2 cellular contexts compared by ENCODE assay signal in the genomic region with DNA sequence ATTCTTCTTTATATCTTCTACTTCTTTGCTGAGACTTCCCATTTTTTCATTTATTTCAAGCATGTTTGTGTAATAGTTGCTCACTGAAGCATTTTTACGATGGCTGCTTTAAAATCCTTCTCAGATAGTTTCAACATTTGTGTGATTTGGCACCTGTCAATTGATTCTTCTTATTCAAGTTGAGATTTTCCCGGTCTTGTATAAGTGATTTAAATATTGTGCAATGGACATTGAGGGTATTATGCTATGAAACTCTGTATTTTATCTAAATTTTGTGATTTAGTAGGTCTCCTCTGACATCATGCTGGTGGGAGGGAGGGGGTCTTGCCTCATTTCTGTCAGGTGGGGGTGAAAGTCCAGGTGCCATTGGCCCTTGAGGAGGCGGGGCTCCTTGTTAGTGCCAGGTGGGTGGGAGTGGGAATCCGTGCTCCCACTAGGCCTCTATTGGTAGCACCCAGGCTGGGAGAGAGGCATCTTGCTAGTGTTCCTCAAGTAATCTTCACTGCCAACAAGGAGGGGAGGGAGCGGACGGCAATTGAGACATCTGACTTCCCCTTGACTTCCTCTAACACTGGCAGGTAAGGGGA.
TF ChIP-seq lines count a peak whose summit lies in the region.

No MANE protein-coding gene starts in this region.

TF ChIP-seq in IMR-90, 13 proteins besides CTCF, POLR2A, EP300 and RAD21:
- no peak for TF ChIP-seq NFE2L2 (IDR thresholded peaks at IDR 0.05; ENCODE audit: low read depth, low read length)
- peak; percentile 64 for TF ChIP-seq CEBPB (IDR thresholded peaks at IDR 0.05; ENCODE audit: low read depth, low read length)

TF ChIP-seq in HepG2, 621 proteins besides CTCF, POLR2A, EP300 and RAD21:
- TF ChIP-seq, protein P1, sequence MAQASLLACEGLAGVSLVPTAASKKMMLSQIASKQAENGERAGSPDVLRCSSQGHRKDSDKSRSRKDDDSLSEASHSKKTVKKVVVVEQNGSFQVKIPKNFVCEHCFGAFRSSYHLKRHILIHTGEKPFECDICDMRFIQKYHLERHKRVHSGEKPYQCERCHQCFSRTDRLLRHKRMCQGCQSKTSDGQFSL (CRISPR knock-in tag; IDR thresholded peaks at IDR 0.05) = no peak
- peak; percentile 26; the same call in 1 of the 2 replicates for TF ChIP-seq CEBPB (IDR thresholded peaks at IDR 0.05; ENCODE audit: borderline replicate concordance, low read depth, low read length)
